Comparison of ENCODE assay signal across 2 cellular contexts in the genomic region with DNA sequence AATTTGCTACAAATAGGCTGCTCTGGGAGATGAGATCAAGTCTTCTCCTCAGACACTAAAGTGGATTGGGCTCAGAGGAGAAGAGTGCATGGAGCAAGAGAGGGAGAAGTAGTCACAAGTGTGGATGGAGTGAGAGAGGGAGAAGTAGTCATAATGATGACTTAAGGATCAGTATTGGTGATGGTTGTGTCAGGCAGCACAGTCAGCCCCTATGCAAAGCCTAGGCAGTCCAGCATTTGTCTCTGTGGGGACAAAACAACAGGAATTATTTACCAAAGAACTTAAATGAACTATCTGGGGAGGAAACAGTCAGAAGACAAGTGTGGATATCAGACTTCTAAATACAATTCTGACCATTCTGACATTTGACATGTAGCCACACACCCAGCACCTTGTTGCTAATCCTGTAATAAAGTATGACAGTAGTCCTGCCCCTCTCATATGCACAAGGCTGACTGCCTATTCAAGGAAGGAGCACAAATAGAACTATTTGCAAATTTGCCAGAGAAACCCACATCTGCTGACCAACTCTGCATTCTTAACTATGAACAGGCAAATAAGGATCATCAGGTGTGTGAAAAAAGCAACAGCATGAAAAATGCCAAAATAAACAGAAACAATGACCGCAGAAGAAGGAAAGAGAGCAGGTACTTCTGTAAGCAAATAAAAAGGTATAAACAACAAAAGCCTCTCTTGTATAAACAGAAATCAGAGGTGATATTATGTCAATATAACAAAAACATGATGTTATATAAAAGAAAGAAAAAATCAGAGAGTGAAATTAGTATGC.
TF ChIP-seq lines count a peak whose summit lies in the region.

No MANE protein-coding gene starts in this region.

TF ChIP-seq in HepG2, 621 proteins besides CTCF, POLR2A, EP300 and RAD21 (continued from another document):
- TF ChIP-seq, protein P1, sequence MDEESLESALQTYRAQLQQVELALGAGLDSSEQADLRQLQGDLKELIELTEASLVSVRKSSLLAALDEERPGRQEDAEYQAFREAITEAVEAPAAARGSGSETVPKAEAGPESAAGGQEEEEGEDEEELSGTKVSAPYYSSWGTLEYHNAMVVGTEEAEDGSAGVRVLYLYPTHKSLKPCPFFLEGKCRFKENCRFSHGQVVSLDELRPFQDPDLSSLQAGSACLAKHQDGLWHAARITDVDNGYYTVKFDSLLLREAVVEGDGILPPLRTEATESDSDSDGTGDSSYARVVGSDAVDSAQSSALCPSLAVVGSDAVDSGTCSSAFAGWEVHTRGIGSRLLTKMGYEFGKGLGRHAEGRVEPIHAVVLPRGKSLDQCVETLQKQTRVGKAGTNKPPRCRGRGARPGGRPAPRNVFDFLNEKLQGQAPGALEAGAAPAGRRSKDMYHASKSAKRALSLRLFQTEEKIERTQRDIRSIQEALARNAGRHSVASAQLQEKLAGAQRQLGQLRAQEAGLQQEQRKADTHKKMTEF (CRISPR knock-in tag; IDR thresholded peaks at IDR 0.05), result no peak
- TF ChIP-seq SAFB2 (CRISPR knock-in tag; IDR thresholded peaks at IDR 0.05; ENCODE audit: borderline replicate concordance, low read depth) (no peak), ZSCAN21 (CRISPR knock-in tag; IDR thresholded peaks at IDR 0.05; ENCODE audit: borderline replicate concordance) (no peak), ARHGAP35 (CRISPR knock-in tag; IDR thresholded peaks at IDR 0.05; ENCODE audit: borderline replicate concordance) (no peak), ZNF282 (IDR thresholded peaks at IDR 0.05; ENCODE audit: partially characterized antibody) (no peak), ZBTB38 (CRISPR knock-in tag; IDR thresholded peaks at IDR 0.05) (no peak), ZNF383 (CRISPR knock-in tag; IDR thresholded peaks at IDR 0.05; ENCODE audit: borderline replicate concordance) (no peak), ZNF256 (CRISPR knock-in tag; conservative IDR thresholded peaks at IDR 0.05) (no peak), PAX8 (CRISPR knock-in tag; IDR thresholded peaks at IDR 0.05; ENCODE audit: borderline replicate concordance) (no peak), MXD4 (CRISPR knock-in tag; IDR thresholded peaks at IDR 0.05) (no peak), NBN (conservative IDR thresholded peaks at IDR 0.05) (no peak), NRL (CRISPR knock-in tag; IDR thresholded peaks at IDR 0.05; ENCODE audit: borderline replicate concordance) (no peak), TOE1 (CRISPR knock-in tag; IDR thresholded peaks at IDR 0.05) (no peak), ZMYM3 (CRISPR knock-in tag; IDR thresholded peaks at IDR 0.05) (no peak), ZNF780A (CRISPR knock-in tag; IDR thresholded peaks at IDR 0.05) (no peak), ELF1 (CRISPR knock-in tag; IDR thresholded peaks at IDR 0.05) (no peak)
- TF ChIP-seq, protein P2, sequence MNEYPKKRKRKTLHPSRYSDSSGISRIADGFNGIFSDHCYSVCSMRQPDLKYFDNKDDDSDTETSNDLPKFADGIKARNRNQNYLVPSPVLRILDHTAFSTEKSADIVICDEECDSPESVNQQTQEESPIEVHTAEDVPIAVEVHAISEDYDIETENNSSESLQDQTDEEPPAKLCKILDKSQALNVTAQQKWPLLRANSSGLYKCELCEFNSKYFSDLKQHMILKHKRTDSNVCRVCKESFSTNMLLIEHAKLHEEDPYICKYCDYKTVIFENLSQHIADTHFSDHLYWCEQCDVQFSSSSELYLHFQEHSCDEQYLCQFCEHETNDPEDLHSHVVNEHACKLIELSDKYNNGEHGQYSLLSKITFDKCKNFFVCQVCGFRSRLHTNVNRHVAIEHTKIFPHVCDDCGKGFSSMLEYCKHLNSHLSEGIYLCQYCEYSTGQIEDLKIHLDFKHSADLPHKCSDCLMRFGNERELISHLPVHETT (CRISPR knock-in tag; conservative IDR thresholded peaks at IDR 0.05), result no peak
- TF ChIP-seq, protein P3, sequence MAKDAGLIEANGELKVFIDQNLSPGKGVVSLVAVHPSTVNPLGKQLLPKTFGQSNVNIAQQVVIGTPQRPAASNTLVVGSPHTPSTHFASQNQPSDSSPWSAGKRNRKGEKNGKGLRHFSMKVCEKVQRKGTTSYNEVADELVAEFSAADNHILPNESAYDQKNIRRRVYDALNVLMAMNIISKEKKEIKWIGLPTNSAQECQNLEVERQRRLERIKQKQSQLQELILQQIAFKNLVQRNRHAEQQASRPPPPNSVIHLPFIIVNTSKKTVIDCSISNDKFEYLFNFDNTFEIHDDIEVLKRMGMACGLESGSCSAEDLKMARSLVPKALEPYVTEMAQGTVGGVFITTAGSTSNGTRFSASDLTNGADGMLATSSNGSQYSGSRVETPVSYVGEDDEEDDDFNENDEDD (CRISPR knock-in tag; IDR thresholded peaks at IDR 0.05; ENCODE audit: borderline replicate concordance), result no peak

TF ChIP-seq in WTC11, 78 proteins besides CTCF, POLR2A, EP300 and RAD21 (continued from another document):
- TF ChIP-seq, protein P4, sequence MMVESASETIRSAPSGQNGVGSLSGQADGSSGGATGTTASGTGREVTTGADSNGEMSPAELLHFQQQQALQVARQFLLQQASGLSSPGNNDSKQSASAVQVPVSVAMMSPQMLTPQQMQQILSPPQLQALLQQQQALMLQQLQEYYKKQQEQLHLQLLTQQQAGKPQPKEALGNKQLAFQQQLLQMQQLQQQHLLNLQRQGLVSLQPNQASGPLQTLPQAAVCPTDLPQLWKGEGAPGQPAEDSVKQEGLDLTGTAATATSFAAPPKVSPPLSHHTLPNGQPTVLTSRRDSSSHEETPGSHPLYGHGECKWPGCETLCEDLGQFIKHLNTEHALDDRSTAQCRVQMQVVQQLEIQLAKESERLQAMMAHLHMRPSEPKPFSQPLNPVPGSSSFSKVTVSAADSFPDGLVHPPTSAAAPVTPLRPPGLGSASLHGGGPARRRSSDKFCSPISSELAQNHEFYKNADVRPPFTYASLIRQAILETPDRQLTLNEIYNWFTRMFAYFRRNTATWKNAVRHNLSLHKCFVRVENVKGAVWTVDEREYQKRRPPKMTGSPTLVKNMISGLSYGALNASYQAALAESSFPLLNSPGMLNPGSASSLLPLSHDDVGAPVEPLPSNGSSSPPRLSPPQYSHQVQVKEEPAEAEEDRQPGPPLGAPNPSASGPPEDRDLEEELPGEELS (CRISPR knock-in tag; IDR thresholded peaks at IDR 0.05), result no peak
- TF ChIP-seq ESRRA (CRISPR knock-in tag; IDR thresholded peaks at IDR 0.05; ENCODE audit: borderline replicate concordance) (no peak), PRDM15 (CRISPR knock-in tag; IDR thresholded peaks at IDR 0.05) (no peak), TEAD4 (CRISPR knock-in tag; IDR thresholded peaks at IDR 0.05) (no peak), FOXK1 (CRISPR knock-in tag; IDR thresholded peaks at IDR 0.05) (no peak), SOX15 (CRISPR knock-in tag; IDR thresholded peaks at IDR 0.05) (no peak), NFYB (CRISPR knock-in tag; conservative IDR thresholded peaks at IDR 0.05; ENCODE audit: low read depth) (no peak), ZNF416 (CRISPR knock-in tag; IDR thresholded peaks at IDR 0.05) (no peak), HMGA2 (CRISPR knock-in tag; IDR thresholded peaks at IDR 0.05) (no peak), ELF4 (CRISPR knock-in tag; IDR thresholded peaks at IDR 0.05; ENCODE audit: low read depth) (no peak), ZNF317 (CRISPR knock-in tag; IDR thresholded peaks at IDR 0.05; ENCODE audit: borderline replicate concordance, low read depth) (no peak), ZNF121 (CRISPR knock-in tag; IDR thresholded peaks at IDR 0.05) (no peak), NR1H2 (CRISPR knock-in tag; IDR thresholded peaks at IDR 0.05) (no peak), SP1 (CRISPR knock-in tag; conservative IDR thresholded peaks at IDR 0.05) (no peak), OVOL2 (CRISPR knock-in tag; IDR thresholded peaks at IDR 0.05; ENCODE audit: borderline replicate concordance) (no peak)
- TF ChIP-seq, protein P5, sequence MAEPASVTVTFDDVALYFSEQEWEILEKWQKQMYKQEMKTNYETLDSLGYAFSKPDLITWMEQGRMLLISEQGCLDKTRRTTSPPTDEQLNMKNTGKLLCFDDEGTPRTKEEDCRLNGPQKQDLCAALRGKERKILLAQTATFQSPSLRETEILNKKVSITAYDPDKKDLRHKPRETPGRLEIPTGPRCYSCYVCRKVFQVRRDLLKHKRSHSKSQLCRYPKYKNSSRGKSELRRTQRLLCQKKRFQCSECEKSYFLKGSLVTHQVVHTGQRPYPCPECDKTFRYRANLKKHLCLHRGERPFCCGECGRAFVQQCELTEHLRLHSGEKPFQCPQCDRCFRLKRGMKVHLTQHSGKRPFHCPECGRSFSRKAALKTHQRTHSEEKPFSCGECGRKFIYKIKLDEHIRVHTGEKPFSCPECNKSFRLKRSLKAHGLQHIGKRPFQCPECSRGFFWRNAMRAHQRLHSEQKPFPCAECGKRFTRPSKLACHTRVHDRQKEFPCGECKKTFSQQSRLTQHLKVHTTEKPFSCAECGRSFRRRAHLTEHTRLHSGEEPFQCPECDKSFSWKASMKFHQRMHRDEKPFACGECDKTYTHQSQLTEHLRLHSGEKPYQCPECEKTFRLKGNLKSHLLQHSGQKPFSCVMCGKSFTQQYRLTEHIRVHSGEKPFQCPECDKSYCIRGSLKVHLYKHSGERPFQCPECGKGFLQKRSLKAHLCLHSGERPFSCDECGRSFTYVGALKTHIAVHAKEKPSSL (CRISPR knock-in tag; conservative IDR thresholded peaks at IDR 0.05), result no peak
- TF ChIP-seq, protein P6, sequence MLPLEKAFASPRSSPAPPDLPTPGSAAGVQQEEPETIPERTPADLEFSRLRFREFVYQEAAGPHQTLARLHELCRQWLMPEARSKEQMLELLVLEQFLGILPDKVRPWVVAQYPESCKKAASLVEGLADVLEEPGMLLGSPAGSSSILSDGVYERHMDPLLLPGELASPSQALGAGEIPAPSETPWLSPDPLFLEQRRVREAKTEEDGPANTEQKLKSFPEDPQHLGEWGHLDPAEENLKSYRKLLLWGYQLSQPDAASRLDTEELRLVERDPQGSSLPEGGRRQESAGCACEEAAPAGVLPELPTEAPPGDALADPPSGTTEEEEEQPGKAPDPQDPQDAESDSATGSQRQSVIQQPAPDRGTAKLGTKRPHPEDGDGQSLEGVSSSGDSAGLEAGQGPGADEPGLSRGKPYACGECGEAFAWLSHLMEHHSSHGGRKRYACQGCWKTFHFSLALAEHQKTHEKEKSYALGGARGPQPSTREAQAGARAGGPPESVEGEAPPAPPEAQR (CRISPR knock-in tag; IDR thresholded peaks at IDR 0.05), result no peak
- TF ChIP-seq, protein P7, sequence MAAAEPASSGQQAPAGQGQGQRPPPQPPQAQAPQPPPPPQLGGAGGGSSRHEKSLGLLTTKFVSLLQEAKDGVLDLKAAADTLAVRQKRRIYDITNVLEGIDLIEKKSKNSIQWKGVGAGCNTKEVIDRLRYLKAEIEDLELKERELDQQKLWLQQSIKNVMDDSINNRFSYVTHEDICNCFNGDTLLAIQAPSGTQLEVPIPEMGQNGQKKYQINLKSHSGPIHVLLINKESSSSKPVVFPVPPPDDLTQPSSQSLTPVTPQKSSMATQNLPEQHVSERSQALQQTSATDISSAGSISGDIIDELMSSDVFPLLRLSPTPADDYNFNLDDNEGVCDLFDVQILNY (CRISPR knock-in tag; IDR thresholded peaks at IDR 0.05), result no peak
